8 cellular contexts compared by ENCODE assay signal in genomic region chr9:34381323-34381722, GRCh38. TPM values are rescaled to one million over a fixed set of nuclear protein-coding genes. Genes with fewer than 3 reads are reported as not detected.
DNase-seq lines count a peak whose midpoint lies in the region; ATAC-seq and TF ChIP-seq lines count a peak whose summit lies in the region.

No MANE protein-coding gene starts in this region.

- peak overlapping the region; percentile 59 to 85 (median 60) for H3K27ac Mint-ChIP-seq in CD4-positive, CD25-positive, alpha-beta regulatory T cell
- no peak overlapping the region for H3K27ac Mint-ChIP-seq in nephron progenitor cell

- DNase-seq in CD4-positive, CD25-positive, alpha-beta regulatory T cell = peak in 2 of 3 donors; percentile 10 to 23
- DNase-seq in NCI-H146 (lab: John Stamatoyannopoulos, UW) (peak; percentile 68), epithelial cell of proximal tubule (ENCODE audit: low read depth) (no peak), nephron progenitor cell (no peak), NCI-H2081 treated with DMSO at 0.1 percent for 48 hours (lab: John Stamatoyannopoulos, UW) (no peak), AG08396 (ENCODE audit: low spot score) (no peak), NCI-H1048 (lab: John Stamatoyannopoulos, UW) (no peak)

- H3K27me3 Mint-ChIP-seq in CD4-positive, CD25-positive, alpha-beta regulatory T cell = no peaks in the 10 kb centered on the region
- H3K27me3 Mint-ChIP-seq in nephron progenitor cell (ENCODE audit: low read depth, poor library complexity) = peaks cover 93% of the 10 kb centered on the region

- no peaks in the 10 kb centered on the region for H3K9me3 ChIP-seq in CD4-positive, CD25-positive, alpha-beta regulatory T cell (ENCODE audit: control insufficient read depth in 2 of 2, low read length in 2 of 2)

- H3K4me1 Mint-ChIP-seq in CD4-positive, CD25-positive, alpha-beta regulatory T cell = peaks cover 4 to 37% (median 22%) of the 10 kb centered on the region in 4 donors
- H3K4me1 Mint-ChIP-seq in nephron progenitor cell = peaks cover 28% of the 10 kb centered on the region

- peaks cover 36% of the 10 kb centered on the region for H3K4me1 ChIP-seq in CD4-positive, CD25-positive, alpha-beta regulatory T cell (ENCODE audit: control insufficient read depth, insufficient read depth, low read length, poor library complexity, severe bottlenecking)

- ATAC-seq in CD4-positive, CD25-positive, alpha-beta regulatory T cell (ENCODE audit: low read depth in 2 of 2) = no peak
- ATAC-seq in HG02588 (IDR thresholded peaks at IDR 0.05; ENCODE audit: unreplicated experiment) = no peak

- H3K27me3 ChIP-seq in CD4-positive, CD25-positive, alpha-beta regulatory T cell (ENCODE audit: control insufficient read depth, insufficient read depth, low read length) = no peaks in the 10 kb centered on the region

- no peaks in the 10 kb centered on the region for H3K36me3 Mint-ChIP-seq in CD4-positive, CD25-positive, alpha-beta regulatory T cell
- H3K36me3 Mint-ChIP-seq in nephron progenitor cell (ENCODE audit: low read depth) = no peaks in the 10 kb centered on the region

- no peak overlapping the region for H3K27ac ChIP-seq in CD4-positive, CD25-positive, alpha-beta regulatory T cell (ENCODE audit: insufficient read depth, low read length, poor library complexity, severe bottlenecking)

- no peak for TF ChIP-seq CTCF in epithelial cell of proximal tubule (conservative IDR thresholded peaks at IDR 0.05; ENCODE audit: low read depth, low read length)
- TF ChIP-seq CTCF in nephron progenitor cell (IDR thresholded peaks at IDR 0.05) = no peak

- H3K9me3 Mint-ChIP-seq in CD4-positive, CD25-positive, alpha-beta regulatory T cell = no peaks in the 10 kb centered on the region
- H3K9me3 Mint-ChIP-seq in nephron progenitor cell = no peaks in the 10 kb centered on the region

- peak overlapping the region; percentile 53 for H3K4me3 ChIP-seq in CD4-positive, CD25-positive, alpha-beta regulatory T cell (ENCODE audit: low read depth, low read length)
- peak overlapping the region; percentile 59 for H3K4me3 ChIP-seq in epithelial cell of proximal tubule (ENCODE audit: low read depth, low read length)

- no peaks in the 10 kb centered on the region for H3K36me3 ChIP-seq in CD4-positive, CD25-positive, alpha-beta regulatory T cell (ENCODE audit: control insufficient read depth, insufficient read depth, low read length)

- peak overlapping the region; percentile 78 to 91 (median 88) for H3K4me3 Mint-ChIP-seq in CD4-positive, CD25-positive, alpha-beta regulatory T cell
- peak overlapping the region; percentile 84 for H3K4me3 Mint-ChIP-seq in nephron progenitor cell

RNA-seq across cellular contexts. Expression of gene MYORG, which starts 4.6 kb away (rescaled TPM):
- total RNA-seq in CD4-positive, CD25-positive, alpha-beta regulatory T cell = 0.64 TPM
- polyA plus RNA-seq in CD4-positive, CD25-positive, alpha-beta regulatory T cell = under 1 TPM; 0.05 to 0.35 (median 0.29) TPM
- total RNA-seq in epithelial cell of proximal tubule = 2.9 and 6.6 TPM in 2 replicates

RNA-seq across cellular contexts. Expression of gene NUDT2, which starts 52.0 kb away (rescaled TPM):
- total RNA-seq in CD4-positive, CD25-positive, alpha-beta regulatory T cell = 7.1 TPM
- polyA plus RNA-seq in CD4-positive, CD25-positive, alpha-beta regulatory T cell = 10 to 100 TPM; 29.1 to 67.0 (median 50.5) TPM
- total RNA-seq in epithelial cell of proximal tubule = 16.3 and 31.1 TPM in 2 replicates

RNA-seq across cellular contexts. Expression of gene KIF24, which starts 52.3 kb away (rescaled TPM):
- 0.25 TPM for total RNA-seq in CD4-positive, CD25-positive, alpha-beta regulatory T cell
- polyA plus RNA-seq in CD4-positive, CD25-positive, alpha-beta regulatory T cell = under 1 TPM in 1 of 4 donors, not detected in 3; 0.21 TPM
- 2.2 and 5.2 TPM in 2 replicates for total RNA-seq in epithelial cell of proximal tubule

Comparison
In these comparisons a context has a peak if more than half of its experiments do, and no peak if none do; other contexts are left out.
1. DNase-seq: peak in CD4-positive, CD25-positive, alpha-beta regulatory T cell (2 of 3) and NCI-H146 (single experiment); none in epithelial cell of proximal tubule (single experiment), nephron progenitor cell (single experiment), NCI-H2081 treated with DMSO at 0.1 percent for 48 hours (single experiment), AG08396 (single experiment) and NCI-H1048 (single experiment).